ENCODE assay signal across 24 cellular contexts in the genomic region with DNA sequence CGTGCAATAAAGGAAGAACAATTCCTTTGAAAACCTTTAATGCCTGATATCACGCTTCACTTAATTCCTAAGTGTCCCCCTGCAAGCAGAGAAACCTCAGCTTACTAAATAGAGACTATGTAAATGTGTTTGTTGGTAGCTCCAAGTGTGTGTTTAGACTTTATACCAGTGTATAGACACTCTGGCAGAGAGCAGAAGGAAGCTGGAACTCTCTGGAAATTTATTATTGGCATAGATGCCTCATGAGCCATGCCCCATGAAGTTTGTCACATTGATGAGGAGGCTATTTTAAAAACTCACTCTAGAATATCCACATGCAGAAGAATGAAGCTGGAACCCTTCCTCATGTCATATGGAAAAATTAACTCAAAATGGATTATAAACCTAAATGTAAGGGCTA.
DNase-seq lines count a peak whose midpoint lies in the region; ATAC-seq, FAIRE-seq and TF ChIP-seq lines count a peak whose summit lies in the region.
"Had no signal": no experiment of that assay in that cellular context is flagged by ENCODE, and none has a peak within 500 bp of the region (broad histone marks: within the 10 kb centered on the region; RNA-seq: fewer than 3 reads in every experiment).

No MANE protein-coding gene starts in this region.

- CTCF ChIA-PET in HepG2 (lab: Yijun Ruan, JAX; ENCODE audit: low intra/inter-chr PET ratio, low total read pairs): no interaction called here
- CTCF ChIA-PET in SK-N-SH (lab: Yijun Ruan, JAX): interaction anchor here (0.8 to 1.2 kb wide), 2 partner anchors 18 to 24 kb away, joined by 3 read pairs; no protein-coding TSS in a partner anchor

- H3K4me1 ChIP-seq in HepG2 (ENCODE audit: insufficient read depth, low read length) (peaks cover 33% of the 10 kb centered on the region), tibial artery (peaks cover 0 to 57% (median 22%) of the 10 kb centered on the region in 4 donors), SK-N-SH (ENCODE audit: control insufficient read depth in 1 of 2, insufficient read depth in 2 of 2, low read depth in 1 of 2, low read length in 1 of 2) (no peaks in the 10 kb centered on the region)
- H3K4me1 ChIP-seq: A549; BE2C; BLaER1 treated with 17β-estradiol and CSF1 and Interleukin-3, amounts not matched to agents 10 nM and 100 nM had no signal

- no peak for TF ChIP-seq RAD21 in HepG2 (CRISPR knock-in tag; IDR thresholded peaks at IDR 0.05)
- TF ChIP-seq RAD21 in SK-N-SH (IDR thresholded peaks at IDR 0.05; ENCODE audit: low read length): no peak

- FAIRE-seq in HepG2 (lab: Jason Lieb, UNC): no peak
- FAIRE-seq: A549, D721Med, G401.6, GM12892, GM19239, H54 had no signal

- H3F3A ChIP-seq in SK-N-SH (replicated peaks; ENCODE audit: insufficient read depth): no peaks in the 10 kb centered on the region

- POLR2A ChIA-PET in HepG2 (lab: Yijun Ruan, JAX) (interaction anchor here (2.7 kb wide), 1 partner anchor 56 kb away, joined by 25 read pairs; no protein-coding TSS in a partner anchor), SK-N-SH (lab: Yijun Ruan, JAX) (no interaction called here)

- H3K27ac ChIP-seq in HepG2 (ENCODE audit: extremely low read length, insufficient read depth, low read length) (peak overlapping the region; percentile 33), tibial artery (peak overlapping the region; percentile 15 to 22), SK-N-SH (ENCODE audit: low read depth in 2 of 2, low read length in 1 of 2) (no peak overlapping the region)
- H3K27ac ChIP-seq: A549; BLaER1 treated with 17β-estradiol and CSF1 and Interleukin-3, amounts not matched to agents 10 nM and 100 nM had no signal

- no peak overlapping the region for H2AFZ ChIP-seq in HepG2 (ENCODE audit: low read length)
- H2AFZ ChIP-seq in SK-N-SH (ENCODE audit: low read depth): no peak overlapping the region

- no peak overlapping the region for H3K4me2 ChIP-seq in HepG2 (ENCODE audit: low read depth, low read length)
- H3K4me2 ChIP-seq in SK-N-SH: no peak overlapping the region
- H3K4me2 ChIP-seq: A549; BLaER1 treated with 17β-estradiol and CSF1 and Interleukin-3, amounts not matched to agents 10 nM and 100 nM had no signal

- no peaks in the 10 kb centered on the region for H4K20me1 ChIP-seq in HepG2 (ENCODE audit: insufficient read depth, low read length)
- no peaks in the 10 kb centered on the region for H4K20me1 ChIP-seq in SK-N-SH (ENCODE audit: insufficient read depth)
- H4K20me1 ChIP-seq: BLaER1 treated with 17β-estradiol and CSF1 and Interleukin-3, amounts not matched to agents 10 nM and 100 nM had no signal

- H3K79me2 ChIP-seq in HepG2 (ENCODE audit: insufficient read depth, low read length) (peaks cover 11% of the 10 kb centered on the region), SK-N-SH (ENCODE audit: insufficient read depth) (no peaks in the 10 kb centered on the region)

- BruUV-seq in HepG2 (replicated peaks; lab: Mats Ljungman, UMichigan): no TSS peak

- intact Hi-C loops in HepG2 (cut with micrococcal nuclease; ENCODE audit: unreplicated experiment): no loop called here
- intact Hi-C loops in tibial artery (cut with DNase I; ENCODE audit: low total_unique reads): no loop called here

- H3K9me3 ChIP-seq in HepG2 (ENCODE audit: low read length): no peaks in the 10 kb centered on the region
- H3K9me3 ChIP-seq in tibial artery: no peaks in the 10 kb centered on the region
- H3K9me3 ChIP-seq in SK-N-SH: no peaks in the 10 kb centered on the region
- H3K9me3 ChIP-seq: A549; BE2C; BLaER1 treated with 17β-estradiol and CSF1 and Interleukin-3, amounts not matched to agents 10 nM and 100 nM; HAP-1 had no signal

- no peak for TF ChIP-seq CTCF in HepG2 (CRISPR knock-in tag; IDR thresholded peaks at IDR 0.05)
- no peak for TF ChIP-seq CTCF in tibial artery (IDR thresholded peaks at IDR 0.05)
- no peak for TF ChIP-seq CTCF in SK-N-SH (IDR thresholded peaks at IDR 0.05)

- ATAC-seq in HepG2: no peak
- ATAC-seq in GM18868 (IDR thresholded peaks at IDR 0.05; ENCODE audit: unreplicated experiment): no peak
- ATAC-seq: A549 had no signal

- H3K27me3 ChIP-seq in HepG2 (ENCODE audit: control insufficient read depth in 1 of 2, insufficient read depth in 2 of 2, low read length in 2 of 2) (no peaks in the 10 kb centered on the region), tibial artery (no peaks in the 10 kb centered on the region), SK-N-SH (ENCODE audit: insufficient read depth) (no peaks in the 10 kb centered on the region)
- H3K27me3 ChIP-seq: BE2C; BLaER1 treated with 17β-estradiol and CSF1 and Interleukin-3, amounts not matched to agents 10 nM and 100 nM had no signal

- DNase-seq in NCI-H2107 treated with DMSO at 0.1 percent for 48 hours (lab: John Stamatoyannopoulos, UW; ENCODE audit: unreplicated experiment) (peak; percentile 20), NCI-H2107 (lab: John Stamatoyannopoulos, UW) (no peak), NCI-H69 (lab: John Stamatoyannopoulos, UW) (peak; percentile 4), HepG2 (ENCODE audit: low spot score) (no peak), tibial artery (no peak), SK-N-SH (no peak)
- DNase-seq: 8988T; ACHN; AML-193; BE2C; CD4-positive, alpha-beta T cell; CD8-positive, alpha-beta memory T cell; DMS 273 treated with DMSO at 0.1 percent for 48 hours; DND-41; GOT3 had no signal

- WGBS in HepG2 (ENCODE audit: low lambda C conversion rate): 82% methylated on average over 2 of the region's 2 CpGs
- 29% methylated on average over 2 of the region's 2 CpGs for WGBS in SK-N-SH (ENCODE audit: low lambda C conversion rate)

- no peaks in the 10 kb centered on the region for H3K9me2 ChIP-seq in SK-N-SH

- H3K36me3 ChIP-seq in HepG2 (replicated peaks in 1 of 2; ENCODE audit: control insufficient read depth in 1 of 2, insufficient read depth in 2 of 2, low read length in 2 of 2) (no peaks in the 10 kb centered on the region; a peak in 1 of 5 replicates), tibial artery (no peaks in the 10 kb centered on the region), SK-N-SH (replicated peaks in 1 of 2; ENCODE audit: control insufficient read depth in 1 of 2, insufficient read depth in 2 of 2, low read length in 1 of 2) (no peaks in the 10 kb centered on the region)
- H3K36me3 ChIP-seq: BE2C; BLaER1 treated with 17β-estradiol and CSF1 and Interleukin-3, amounts not matched to agents 10 nM and 100 nM; HAP-1 had no signal

- in situ Hi-C loops in HepG2 (cut with HindIII; ENCODE audit: extremely low pct_ligation_motif_present, low pct_unique_long_range_greater_than_20kb): no loop called here

- no peak for TF ChIP-seq POLR2A in HepG2 (IDR thresholded peaks at IDR 0.05; ENCODE audit: insufficient read depth in 1 of 2, low read depth in 2 of 2, low read length in 2 of 2)

- TF ChIP-seq EP300 in HepG2 (IDR thresholded peaks at IDR 0.05; ENCODE audit: low read depth in 2 of 2, low read length in 2 of 2): no peak
- TF ChIP-seq EP300 in HepG2 (CRISPR knock-in tag; IDR thresholded peaks at IDR 0.05; ENCODE audit: borderline replicate concordance): no peak
- TF ChIP-seq EP300 in SK-N-SH (IDR thresholded peaks at IDR 0.05; ENCODE audit: borderline replicate concordance in 1 of 2, low read depth in 1 of 2, low read length in 1 of 2): no peak

- no peak overlapping the region for H3K4me3 ChIP-seq in HepG2 (replicated peaks in 1 of 3; ENCODE audit: insufficient read depth in 1 of 3, low read depth in 2 of 3, low read length in 3 of 3)
- H3K4me3 ChIP-seq in tibial artery: no peak overlapping the region
- no peak overlapping the region for H3K4me3 ChIP-seq in SK-N-SH (ENCODE audit: low read depth in 2 of 2, low read length in 1 of 2)
- H3K4me3 ChIP-seq: A549; BLaER1 treated with 17β-estradiol and CSF1 and Interleukin-3, amounts not matched to agents 10 nM and 100 nM; HAP-1 had no signal

- no peak overlapping the region for H3K9ac ChIP-seq in HepG2 (ENCODE audit: insufficient read depth, low read depth, low read length)
- H3K9ac ChIP-seq in SK-N-SH: no peak overlapping the region
- H3K9ac ChIP-seq: BLaER1 treated with 17β-estradiol and CSF1 and Interleukin-3, amounts not matched to agents 10 nM and 100 nM had no signal

TF ChIP-seq in HepG2, 621 proteins besides CTCF, POLR2A, EP300 and RAD21:
- TF ChIP-seq NRL (CRISPR knock-in tag; IDR thresholded peaks at IDR 0.05; ENCODE audit: borderline replicate concordance): no peak
- no peak for TF ChIP-seq SMARCC2 (IDR thresholded peaks at IDR 0.05)
- no peak for TF ChIP-seq ZNF816 (CRISPR knock-in tag; IDR thresholded peaks at IDR 0.05; ENCODE audit: borderline replicate concordance)
- no peak for TF ChIP-seq SALL2 (CRISPR knock-in tag; IDR thresholded peaks at IDR 0.05)
- TF ChIP-seq, protein P1, sequence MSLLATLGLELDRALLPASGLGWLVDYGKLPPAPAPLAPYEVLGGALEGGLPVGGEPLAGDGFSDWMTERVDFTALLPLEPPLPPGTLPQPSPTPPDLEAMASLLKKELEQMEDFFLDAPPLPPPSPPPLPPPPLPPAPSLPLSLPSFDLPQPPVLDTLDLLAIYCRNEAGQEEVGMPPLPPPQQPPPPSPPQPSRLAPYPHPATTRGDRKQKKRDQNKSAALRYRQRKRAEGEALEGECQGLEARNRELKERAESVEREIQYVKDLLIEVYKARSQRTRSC (CRISPR knock-in tag; IDR thresholded peaks at IDR 0.05; ENCODE audit: low read depth): no peak

TF ChIP-seq in SK-N-SH, 30 proteins besides CTCF, POLR2A, EP300 and RAD21 (continues in another document):
- TF ChIP-seq TCF12 (IDR thresholded peaks at IDR 0.05): no peak
- TF ChIP-seq TEAD4 (IDR thresholded peaks at IDR 0.05; ENCODE audit: borderline replicate concordance, insufficient read depth): no peak
- TF ChIP-seq, protein P2, sequence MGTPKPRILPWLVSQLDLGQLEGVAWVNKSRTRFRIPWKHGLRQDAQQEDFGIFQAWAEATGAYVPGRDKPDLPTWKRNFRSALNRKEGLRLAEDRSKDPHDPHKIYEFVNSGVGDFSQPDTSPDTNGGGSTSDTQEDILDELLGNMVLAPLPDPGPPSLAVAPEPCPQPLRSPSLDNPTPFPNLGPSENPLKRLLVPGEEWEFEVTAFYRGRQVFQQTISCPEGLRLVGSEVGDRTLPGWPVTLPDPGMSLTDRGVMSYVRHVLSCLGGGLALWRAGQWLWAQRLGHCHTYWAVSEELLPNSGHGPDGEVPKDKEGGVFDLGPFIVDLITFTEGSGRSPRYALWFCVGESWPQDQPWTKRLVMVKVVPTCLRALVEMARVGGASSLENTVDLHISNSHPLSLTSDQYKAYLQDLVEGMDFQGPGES (IDR thresholded peaks at IDR 0.05; ENCODE audit: low read depth, low read length): no peak
- no peak for TF ChIP-seq MXI1 (IDR thresholded peaks at IDR 0.05; ENCODE audit: low read depth, low read length)
- no peak for TF ChIP-seq FOSL2 (IDR thresholded peaks at IDR 0.05; ENCODE audit: borderline replicate concordance, low read depth)
- TF ChIP-seq NRF1 (IDR thresholded peaks at IDR 0.05; ENCODE audit: low read depth, low read length): no peak
- TF ChIP-seq RFX5 (IDR thresholded peaks at IDR 0.05; ENCODE audit: low read length): no peak

Comparison
In these comparisons a context has a peak if more than half of its experiments do, and no peak if none do; other contexts are left out.
1. DNase-seq: peak in NCI-H2107 treated with DMSO at 0.1 percent for 48 hours (single experiment) and NCI-H69 (single experiment); none in NCI-H2107 (single experiment), HepG2 (single experiment), tibial artery (0 of 2) and SK-N-SH (single experiment).
2. H3K27ac ChIP-seq: peak in HepG2 (single experiment) and tibial artery (2 of 2); none in SK-N-SH (0 of 2).